ENCODE assay signal across 30 cellular contexts in genomic region chr2:203852760-203853159, GRCh38. TPM values are rescaled to one million over a fixed set of nuclear protein-coding genes. Genes with fewer than 3 reads are reported as not detected.
DNase-seq lines count a peak whose midpoint lies in the region; ATAC-seq lines count a peak whose summit lies in the region.
"Had no signal": no experiment of that assay in that cellular context is flagged by ENCODE, and none has a peak within 500 bp of the region (broad histone marks: within the 10 kb centered on the region; RNA-seq: fewer than 3 reads in every experiment).

No MANE protein-coding gene starts in this region.

- no peaks in the 10 kb centered on the region for H3K9me3 Mint-ChIP-seq in T-helper 1 cell treated with Interleukin-12 subunit alpha and Interleukin-12 subunit beta and Interleukin-4 antibody, amounts not matched to agents 30 μg/mL and 1 μg/mL, for 36 hours
- H3K9me3 Mint-ChIP-seq in activated naive CD4-positive, alpha-beta T cell treated with anti-CD3 and anti-CD28 coated beads, Interleukin-2, amount 50 U/mL, for 72 hours = peaks cover 17 to 18% of the 10 kb centered on the region in 2 donors
- H3K9me3 Mint-ChIP-seq in activated naive CD4-positive, alpha-beta T cell treated with anti-CD3 and anti-CD28 coated beads, Interleukin-2, amount 10 ng/mL, durations not matched to agents 7 days and 5 days = no peaks in the 10 kb centered on the region
- H3K9me3 Mint-ChIP-seq in activated naive CD8-positive, alpha-beta T cell treated with anti-CD3 and anti-CD28 coated beads, Interleukin-2, amount 50 U/mL, for 24 hours = no peaks in the 10 kb centered on the region
- peaks cover 6 to 10% of the 10 kb centered on the region in 2 donors for H3K9me3 Mint-ChIP-seq in stimulated activated naive CD8-positive, alpha-beta T cell treated with anti-CD3 and anti-CD28 coated beads, Interleukin-15, amount 100 ng/mL, for 72 hours
- H3K9me3 Mint-ChIP-seq: stimulated activated memory B cell treated with anti-CD40 and anti-IgM and Interleukin-4, amounts not matched to agents 10 μg/mL and 1 μg/mL and 100 μg/mL, for 72 hours had no signal

- DNase-seq in T-helper 1 cell (no peak), NCI-H2196 (lab: John Stamatoyannopoulos, UW; ENCODE audit: unreplicated experiment) (no peak), NCI-H2029 treated with DMSO at 0.1 percent for 48 hours (lab: John Stamatoyannopoulos, UW) (no peak)
- DNase-seq in activated naive CD4-positive, alpha-beta T cell treated with anti-CD3 and anti-CD28 coated beads, Interleukin-2, amount 50 U/mL, for 72 hours (ENCODE audit: low spot score in 2 of 2) = no peak
- no peak for DNase-seq in activated naive CD4-positive, alpha-beta T cell treated with anti-CD3 and anti-CD28 coated beads, Interleukin-2, amount 10 ng/mL, durations not matched to agents 7 days and 5 days
- DNase-seq in activated naive CD8-positive, alpha-beta T cell treated with anti-CD3 and anti-CD28 coated beads, Interleukin-2, amount 50 U/mL, for 24 hours = no peak
- no peak for DNase-seq in stimulated activated naive CD8-positive, alpha-beta T cell treated with anti-CD3 and anti-CD28 coated beads, Interleukin-15, amount 100 ng/mL, for 72 hours
- DNase-seq: activated CD4-positive, alpha-beta T cell treated with anti-CD3 and anti-CD28 coated beads for 48 hours; activated naive CD4-positive, alpha-beta T cell; DMS79 treated with DMSO at 0.1 percent for 48 hours; effector memory CD4-positive, alpha-beta T cell; GDM1; Karpas-422; left ventricle myocardium superior; mesendoderm; NCI-H1417 treated with DMSO at 0.1 percent for 48 hours; NCI-H2081; NCI-H226; NCI-H69; retina; Right ventricle myocardium superior; T-helper 9 cell; upper lobe of right lung had no signal

- H3K27me3 Mint-ChIP-seq in T-helper 1 cell treated with Interleukin-12 subunit alpha and Interleukin-12 subunit beta and Interleukin-4 antibody, amounts not matched to agents 30 μg/mL and 1 μg/mL, for 36 hours (ENCODE audit: low read depth) = no peaks in the 10 kb centered on the region
- no peaks in the 10 kb centered on the region for H3K27me3 Mint-ChIP-seq in activated naive CD4-positive, alpha-beta T cell treated with anti-CD3 and anti-CD28 coated beads, Interleukin-2, amount 10 ng/mL, durations not matched to agents 7 days and 5 days
- H3K27me3 Mint-ChIP-seq in activated naive CD8-positive, alpha-beta T cell treated with anti-CD3 and anti-CD28 coated beads, Interleukin-2, amount 50 U/mL, for 24 hours = no peaks in the 10 kb centered on the region
- H3K27me3 Mint-ChIP-seq in stimulated activated naive CD8-positive, alpha-beta T cell treated with anti-CD3 and anti-CD28 coated beads, Interleukin-15, amount 100 ng/mL, for 72 hours = no peaks in the 10 kb centered on the region

- H3K36me3 Mint-ChIP-seq in T-helper 1 cell treated with Interleukin-12 subunit alpha and Interleukin-12 subunit beta and Interleukin-4 antibody, amounts not matched to agents 30 μg/mL and 1 μg/mL, for 36 hours (ENCODE audit: low read depth) = no peaks in the 10 kb centered on the region
- peaks cover 9 to 14% of the 10 kb centered on the region in 2 donors for H3K36me3 Mint-ChIP-seq in activated naive CD4-positive, alpha-beta T cell treated with anti-CD3 and anti-CD28 coated beads, Interleukin-2, amount 50 U/mL, for 72 hours
- H3K36me3 Mint-ChIP-seq in activated naive CD4-positive, alpha-beta T cell treated with anti-CD3 and anti-CD28 coated beads, Interleukin-2, amount 10 ng/mL, durations not matched to agents 7 days and 5 days = no peaks in the 10 kb centered on the region
- no peaks in the 10 kb centered on the region for H3K36me3 Mint-ChIP-seq in activated naive CD8-positive, alpha-beta T cell treated with anti-CD3 and anti-CD28 coated beads, Interleukin-2, amount 50 U/mL, for 24 hours (ENCODE audit: low read depth)
- H3K36me3 Mint-ChIP-seq: stimulated activated memory B cell treated with anti-CD40 and anti-IgM and Interleukin-4, amounts not matched to agents 10 μg/mL and 1 μg/mL and 100 μg/mL, for 72 hours had no signal

- peaks cover 22% of the 10 kb centered on the region for H3K4me1 Mint-ChIP-seq in T-helper 1 cell treated with Interleukin-12 subunit alpha and Interleukin-12 subunit beta and Interleukin-4 antibody, amounts not matched to agents 30 μg/mL and 1 μg/mL, for 36 hours (ENCODE audit: low read depth)
- H3K4me1 Mint-ChIP-seq in activated naive CD4-positive, alpha-beta T cell treated with anti-CD3 and anti-CD28 coated beads, Interleukin-2, amount 10 ng/mL, durations not matched to agents 7 days and 5 days = peaks cover 33% of the 10 kb centered on the region
- H3K4me1 Mint-ChIP-seq in activated naive CD8-positive, alpha-beta T cell treated with anti-CD3 and anti-CD28 coated beads, Interleukin-2, amount 50 U/mL, for 24 hours = peaks cover 58% of the 10 kb centered on the region
- peaks cover 62% of the 10 kb centered on the region for H3K4me1 Mint-ChIP-seq in stimulated activated naive CD8-positive, alpha-beta T cell treated with anti-CD3 and anti-CD28 coated beads, Interleukin-15, amount 100 ng/mL, for 72 hours

- peak overlapping the region; percentile 53 for H3K4me3 Mint-ChIP-seq in T-helper 1 cell treated with Interleukin-12 subunit alpha and Interleukin-12 subunit beta and Interleukin-4 antibody, amounts not matched to agents 30 μg/mL and 1 μg/mL, for 36 hours
- no peak overlapping the region for H3K4me3 Mint-ChIP-seq in activated naive CD4-positive, alpha-beta T cell treated with anti-CD3 and anti-CD28 coated beads, Interleukin-2, amount 10 ng/mL, durations not matched to agents 7 days and 5 days
- peak overlapping the region; percentile 50 for H3K4me3 Mint-ChIP-seq in activated naive CD8-positive, alpha-beta T cell treated with anti-CD3 and anti-CD28 coated beads, Interleukin-2, amount 50 U/mL, for 24 hours
- peak overlapping the region; percentile 27 to 56 for H3K4me3 Mint-ChIP-seq in stimulated activated naive CD8-positive, alpha-beta T cell treated with anti-CD3 and anti-CD28 coated beads, Interleukin-15, amount 100 ng/mL, for 72 hours
- H3K4me3 Mint-ChIP-seq: stimulated activated memory B cell treated with anti-CD40 and anti-IgM and Interleukin-4, amounts not matched to agents 10 μg/mL and 1 μg/mL and 100 μg/mL, for 72 hours had no signal

- peak overlapping the region; percentile 81 for H3K27ac Mint-ChIP-seq in T-helper 1 cell treated with Interleukin-12 subunit alpha and Interleukin-12 subunit beta and Interleukin-4 antibody, amounts not matched to agents 30 μg/mL and 1 μg/mL, for 36 hours
- H3K27ac Mint-ChIP-seq in activated naive CD4-positive, alpha-beta T cell treated with anti-CD3 and anti-CD28 coated beads, Interleukin-2, amount 50 U/mL, for 72 hours = peak overlapping the region; percentile 72 to 86
- H3K27ac Mint-ChIP-seq in activated naive CD4-positive, alpha-beta T cell treated with anti-CD3 and anti-CD28 coated beads, Interleukin-2, amount 10 ng/mL, durations not matched to agents 7 days and 5 days = no peak overlapping the region
- peak overlapping the region; percentile 92 for H3K27ac Mint-ChIP-seq in activated naive CD8-positive, alpha-beta T cell treated with anti-CD3 and anti-CD28 coated beads, Interleukin-2, amount 50 U/mL, for 24 hours
- peak overlapping the region; percentile 20 to 94 for H3K27ac Mint-ChIP-seq in stimulated activated naive CD8-positive, alpha-beta T cell treated with anti-CD3 and anti-CD28 coated beads, Interleukin-15, amount 100 ng/mL, for 72 hours
- H3K27ac Mint-ChIP-seq: stimulated activated memory B cell treated with anti-CD40 and anti-IgM and Interleukin-4, amounts not matched to agents 10 μg/mL and 1 μg/mL and 100 μg/mL, for 72 hours had no signal

- CTCF ChIA-PET in activated naive CD4-positive, alpha-beta T cell treated with anti-CD3 and anti-CD28 coated beads, Interleukin-2, amount 10 ng/mL, durations not matched to agents 7 days and 5 days (lab: Charles Lee) = interaction anchor here (1.6 kb wide), 1 partner anchor 36 kb away, joined by 4 read pairs; no protein-coding TSS in a partner anchor

- ATAC-seq in activated naive CD4-positive, alpha-beta T cell treated with anti-CD3 and anti-CD28 coated beads, Interleukin-2, amount 50 U/mL, for 72 hours = peak; percentile 39 to 80
- peak; percentile 47 for ATAC-seq in activated naive CD8-positive, alpha-beta T cell treated with anti-CD3 and anti-CD28 coated beads, Interleukin-2, amount 50 U/mL, for 24 hours
- peak; percentile 62 for ATAC-seq in stimulated activated naive CD8-positive, alpha-beta T cell treated with anti-CD3 and anti-CD28 coated beads, Interleukin-15, amount 100 ng/mL, for 72 hours
- ATAC-seq: HepG2; left ventricle myocardium superior; SK-N-SH treated with all-trans-retinoic acid at 6 μM for 48 hours; stimulated activated memory B cell treated with anti-CD40 and anti-IgM and Interleukin-4, amounts not matched to agents 10 μg/mL and 1 μg/mL and 100 μg/mL, for 72 hours; upper lobe of right lung had no signal

RNA-seq across cellular contexts. Expression of gene CTLA4, which starts 14.8 kb away (rescaled TPM):
- 10 to 100 TPM; 55.0 to 61.7 TPM for total RNA-seq in activated naive CD4-positive, alpha-beta T cell treated with anti-CD3 and anti-CD28 coated beads, Interleukin-2, amount 50 U/mL, for 72 hours
- total RNA-seq: ascending aorta, epithelial cell of proximal tubule, HepG2, left ventricle myocardium superior, skeletal muscle tissue had no signal
